19 cellular contexts compared by ENCODE assay signal in genomic region chrX:1355800-1356148, GRCh38. TPM values are rescaled to one million over a fixed set of nuclear protein-coding genes. Genes with fewer than 3 reads are reported as not detected.
DNase-seq lines count a peak whose midpoint lies in the region; ATAC-seq and TF ChIP-seq lines count a peak whose summit lies in the region.
"Had no signal": no experiment of that assay in that cellular context is flagged by ENCODE, and none has a peak within 500 bp of the region (broad histone marks: within the 10 kb centered on the region; RNA-seq: fewer than 3 reads in every experiment).

No MANE protein-coding gene starts in this region.

- H3K4ac ChIP-seq in mesendoderm (ENCODE audit: low read depth, low read length) = no peak overlapping the region

- no peak overlapping the region for H3K4me3 Mint-ChIP-seq in activated naive CD8-positive, alpha-beta T cell treated with anti-CD3 and anti-CD28 coated beads, Interleukin-2, amount 10 ng/mL, durations not matched to agents 7 days and 5 days
- H3K4me3 Mint-ChIP-seq: activated B cell treated with CpG ODN at 0.5 μM for 24 hours; activated CD8-positive, alpha-beta memory T cell treated with anti-CD3 and anti-CD28 coated beads, Interleukin-2, amount 10 ng/mL, durations not matched to agents 7 days and 5 days; B cell; T-cell; type B pancreatic cell had no signal

- WGBS in mesendoderm (ENCODE audit: extremely low coverage, insufficient coverage, low lambda C conversion rate) = no CpG with 5 or more reads among the region's 6 CpGs
- WGBS in transverse colon (ENCODE audit: low coverage in 1 of 2), 2 donors = 41 to 61% methylated on average over 5 to 6 of the region's 6 CpGs

- no peak for TF ChIP-seq CTCF in DOHH2 (IDR thresholded peaks at IDR 0.05; ENCODE audit: low read depth, low read length, poor library complexity, severe bottlenecking)
- no peak for TF ChIP-seq CTCF in transverse colon (IDR thresholded peaks at IDR 0.05)

- peak overlapping the region; percentile 63 for H3K4me2 ChIP-seq in BLaER1
- peak overlapping the region; percentile 34 for H3K4me2 ChIP-seq in DOHH2 (ENCODE audit: low read length)
- H3K4me2 ChIP-seq in mesendoderm (ENCODE audit: low read length) = no peak overlapping the region

- H3K9me3 ChIP-seq in BLaER1 (peaks cover 27% of the 10 kb centered on the region), DOHH2 (ENCODE audit: control insufficient read depth, insufficient read depth, low read length) (no peaks in the 10 kb centered on the region), transverse colon (no peaks in the 10 kb centered on the region)
- H3K9me3 ChIP-seq: prostate gland had no signal

- H3K4me1 ChIP-seq in BLaER1 (peaks cover 8% of the 10 kb centered on the region), DOHH2 (ENCODE audit: control insufficient read depth, low read length) (peaks cover 15% of the 10 kb centered on the region), mesendoderm (ENCODE audit: control insufficient read depth, low read depth, low read length) (peaks cover 2% of the 10 kb centered on the region), transverse colon (no peaks in the 10 kb centered on the region)
- H3K4me1 ChIP-seq: prostate gland had no signal

- no peak overlapping the region for H3K9ac ChIP-seq in BLaER1
- no peak overlapping the region for H3K9ac ChIP-seq in mesendoderm (ENCODE audit: low read length)

- no peaks in the 10 kb centered on the region for H3K79me1 ChIP-seq in mesendoderm (ENCODE audit: low read length)

- H2BK5ac ChIP-seq in mesendoderm (ENCODE audit: low read length) = no peak overlapping the region

- peak overlapping the region; percentile 49 for H3K56ac ChIP-seq in mesendoderm (ENCODE audit: low read length)

- H3K9me3 Mint-ChIP-seq in activated naive CD8-positive, alpha-beta T cell treated with anti-CD3 and anti-CD28 coated beads, Interleukin-2, amount 10 ng/mL, durations not matched to agents 7 days and 5 days = peaks cover 3% of the 10 kb centered on the region
- H3K9me3 Mint-ChIP-seq: activated B cell treated with CpG ODN at 0.5 μM for 24 hours, T-cell, type B pancreatic cell had no signal

- H3K27ac Mint-ChIP-seq in activated naive CD8-positive, alpha-beta T cell treated with anti-CD3 and anti-CD28 coated beads, Interleukin-2, amount 10 ng/mL, durations not matched to agents 7 days and 5 days = peak overlapping the region; percentile 70
- H3K27ac Mint-ChIP-seq: activated B cell treated with CpG ODN at 0.5 μM for 24 hours; activated CD8-positive, alpha-beta memory T cell treated with anti-CD3 and anti-CD28 coated beads, Interleukin-2, amount 10 ng/mL, durations not matched to agents 7 days and 5 days; B cell; type B pancreatic cell had no signal

- POLR2A ChIA-PET in activated naive CD8-positive, alpha-beta T cell treated with anti-CD3 and anti-CD28 coated beads, Interleukin-2, amount 10 ng/mL, durations not matched to agents 7 days and 5 days (lab: Charles Lee) = no interaction called here

- H4K20me1 ChIP-seq in BLaER1 (no peaks in the 10 kb centered on the region), DOHH2 (ENCODE audit: control insufficient read depth, insufficient read depth, low read depth, low read length) (no peaks in the 10 kb centered on the region)

- peak overlapping the region; percentile 10 for H3K18ac ChIP-seq in mesendoderm (ENCODE audit: low read length)

- H3K27me3 ChIP-seq in BLaER1 (no peaks in the 10 kb centered on the region), DOHH2 (ENCODE audit: control insufficient read depth, low read length) (no peaks in the 10 kb centered on the region), mesendoderm (ENCODE audit: insufficient read depth, low read length, poor library complexity) (no peaks in the 10 kb centered on the region), transverse colon (no peaks in the 10 kb centered on the region)

- no peak for ATAC-seq in activated naive CD8-positive, alpha-beta T cell treated with anti-CD3 and anti-CD28 coated beads, Interleukin-2, amount 10 ng/mL, durations not matched to agents 7 days and 5 days (ENCODE audit: low read depth)
- no peak for ATAC-seq in HG03442 (IDR thresholded peaks at IDR 0.05; ENCODE audit: unreplicated experiment)

- in situ Hi-C loops in transverse colon (cut with MboI; ENCODE audit: low pct_ligation_motif_present in 1 of 4, low pct_unique_long_range_greater_than_20kb in 1 of 4, low sequenced_read_pairs in 3 of 4) = no loop called here

- no peak overlapping the region for H2AK5ac ChIP-seq in mesendoderm (ENCODE audit: low read length)

- H3K9me2 ChIP-seq in DOHH2 (replicated peaks; ENCODE audit: control insufficient read depth, low read length) = no peaks in the 10 kb centered on the region

- H3K36me3 Mint-ChIP-seq in activated naive CD8-positive, alpha-beta T cell treated with anti-CD3 and anti-CD28 coated beads, Interleukin-2, amount 10 ng/mL, durations not matched to agents 7 days and 5 days = peaks cover 25% of the 10 kb centered on the region
- H3K36me3 Mint-ChIP-seq: type B pancreatic cell had no signal

- H4K5ac ChIP-seq in mesendoderm (ENCODE audit: low read length) = no peak overlapping the region

- H3K79me2 ChIP-seq in DOHH2 (ENCODE audit: control insufficient read depth, low read length) (no peaks in the 10 kb centered on the region), mesendoderm (ENCODE audit: control insufficient read depth, insufficient read depth, low read length) (no peaks in the 10 kb centered on the region)

- no peak overlapping the region for H2BK15ac ChIP-seq in mesendoderm (replicated peaks; ENCODE audit: low read depth)

- no peak for TF ChIP-seq EP300 in transverse colon (IDR thresholded peaks at IDR 0.05; ENCODE audit: low read depth)

- intact Hi-C loops in transverse colon (cut with DNase I; ENCODE audit: low total_unique reads) = no loop called here

- no peak overlapping the region for H2BK120ac ChIP-seq in mesendoderm (ENCODE audit: low read depth, low read length)

- DNase-seq in activated naive CD8-positive, alpha-beta T cell treated with anti-CD3 and anti-CD28 coated beads, Interleukin-2, amount 10 ng/mL, durations not matched to agents 7 days and 5 days = no peak
- DNase-seq in mesendoderm = no peak
- DNase-seq in KG1 (lab: John Stamatoyannopoulos, UW) = no peak
- no peak for DNase-seq in dermis blood vessel endothelial cell
- no peak for DNase-seq in transverse colon
- DNase-seq: activated B cell treated with CpG ODN at 0.5 μM for 24 hours; activated CD8-positive, alpha-beta memory T cell treated with anti-CD3 and anti-CD28 coated beads, Interleukin-2, amount 10 ng/mL, durations not matched to agents 7 days and 5 days; activated effector memory CD4-positive, alpha-beta T cell treated with anti-CD3 and anti-CD28 coated beads, Interleukin-2, amount 50 U/mL, for 16 hours; foreskin melanocyte; NCI-H1417 treated with DMSO at 0.1 percent for 48 hours; T-cell had no signal

- no peak overlapping the region for H3K23ac ChIP-seq in mesendoderm (ENCODE audit: low read length)

- TF ChIP-seq POLR2A in transverse colon (IDR thresholded peaks at IDR 0.05) = no peak

- H3K4me1 Mint-ChIP-seq in activated naive CD8-positive, alpha-beta T cell treated with anti-CD3 and anti-CD28 coated beads, Interleukin-2, amount 10 ng/mL, durations not matched to agents 7 days and 5 days = peaks cover 6% of the 10 kb centered on the region
- H3K4me1 Mint-ChIP-seq: activated B cell treated with CpG ODN at 0.5 μM for 24 hours, B cell had no signal

- no peak overlapping the region for H4K8ac ChIP-seq in mesendoderm (ENCODE audit: low read depth, low read length)

- H3K27ac ChIP-seq in BLaER1 = peak overlapping the region; percentile 70
- no peak overlapping the region for H3K27ac ChIP-seq in DOHH2 (ENCODE audit: low read depth, low read length)
- H3K27ac ChIP-seq in mesendoderm (ENCODE audit: low read depth, low read length) = peak overlapping the region; percentile 60
- no peak overlapping the region for H3K27ac ChIP-seq in transverse colon
- H3K27ac ChIP-seq: prostate gland had no signal

- H3K27me3 Mint-ChIP-seq in activated naive CD8-positive, alpha-beta T cell treated with anti-CD3 and anti-CD28 coated beads, Interleukin-2, amount 10 ng/mL, durations not matched to agents 7 days and 5 days = no peaks in the 10 kb centered on the region
- H3K27me3 Mint-ChIP-seq: activated B cell treated with CpG ODN at 0.5 μM for 24 hours; activated CD8-positive, alpha-beta memory T cell treated with anti-CD3 and anti-CD28 coated beads, Interleukin-2, amount 10 ng/mL, durations not matched to agents 7 days and 5 days; B cell; T-cell; type B pancreatic cell had no signal

- H3K4me3 ChIP-seq in BLaER1 (no peak overlapping the region), DOHH2 (ENCODE audit: low read length) (no peak overlapping the region), mesendoderm (ENCODE audit: low read length) (no peak overlapping the region), transverse colon (no peak overlapping the region)
- H3K4me3 ChIP-seq: prostate gland had no signal

- peaks cover 3% of the 10 kb centered on the region; the same call in 1 of the 2 replicates for H3F3A ChIP-seq in DOHH2 (ENCODE audit: control insufficient read depth, insufficient read depth)

- H3K36me3 ChIP-seq in BLaER1 (peaks cover 64% of the 10 kb centered on the region), DOHH2 (ENCODE audit: control insufficient read depth, low read length) (no peaks in the 10 kb centered on the region), mesendoderm (ENCODE audit: control insufficient read depth, insufficient read depth, low read length) (no peaks in the 10 kb centered on the region), transverse colon (peaks cover 0 to 8% (median 0%) of the 10 kb centered on the region in 4 donors)

RNA-seq across cellular contexts. Expression of gene IL3RA, which starts 19.2 kb away (rescaled TPM):
- under 1 TPM; 0.17 to 0.77 TPM for total RNA-seq in activated naive CD8-positive, alpha-beta T cell treated with anti-CD3 and anti-CD28 coated beads, Interleukin-2, amount 10 ng/mL, durations not matched to agents 7 days and 5 days
- polyA plus RNA-seq in mesendoderm (2013, experiment 1 of 2) = 0.07 TPM
- polyA plus RNA-seq in mesendoderm (2013, experiment 2 of 2) = 0.03 TPM
- total RNA-seq in dermis blood vessel endothelial cell (23.6 and 64.7 TPM in 2 replicates), transverse colon (10 to 100 TPM in 1 of 4 donors, 1 to 10 TPM in 3; 3.0 to 11.1 (median 5.8) TPM)
- total RNA-seq: LHCN-M2, myocyte had no signal

RNA-seq across cellular contexts. Expression of gene SLC25A6, which starts 36.1 kb away (rescaled TPM):
- 100 to 1,000 TPM; 235 to 241 TPM for total RNA-seq in activated naive CD8-positive, alpha-beta T cell treated with anti-CD3 and anti-CD28 coated beads, Interleukin-2, amount 10 ng/mL, durations not matched to agents 7 days and 5 days
- 429 TPM for polyA plus RNA-seq in mesendoderm (2013, experiment 1 of 2)
- 423 TPM for polyA plus RNA-seq in mesendoderm (2013, experiment 2 of 2)
- total RNA-seq in dermis blood vessel endothelial cell = 131 and 195 TPM in 2 replicates
- 100 to 1,000 TPM; 473 to 699 (median 574) TPM for total RNA-seq in transverse colon

Comparison
In these comparisons a context has a peak if more than half of its experiments do, and no peak if none do; other contexts are left out.
1. H3K27ac ChIP-seq: peak in BLaER1 (single experiment) and mesendoderm (single experiment); none in DOHH2 (single experiment) and transverse colon (0 of 4).